In genomic region chr3:129599607-129600006, GRCh38 we compare ENCODE assay signal across 10 cellular contexts. TPM values are rescaled to one million over a fixed set of nuclear protein-coding genes. Genes with fewer than 3 reads are reported as not detected.
A peak's percentile ranks its signal among the peaks of the same experiment; 100 is the strongest.
DNase-seq lines count a peak whose midpoint lies in the region; ATAC-seq and TF ChIP-seq lines count a peak whose summit lies in the region.
"Had no signal": no experiment of that assay in that cellular context is flagged by ENCODE, and none has a peak within 500 bp of the region (broad histone marks: within the 10 kb centered on the region; RNA-seq: fewer than 3 reads in every experiment).

No MANE protein-coding gene starts in this region.

- H3K4me3 ChIP-seq in fibroblast of pulmonary artery (replicated peaks; ENCODE audit: low read depth, low read length) (no peak overlapping the region), trophoblast cell (ENCODE audit: low read depth, low read length) (no peak overlapping the region)

- H3K9ac ChIP-seq in trophoblast cell (ENCODE audit: low read length): no peak overlapping the region

- peaks cover 5 to 11% of the 10 kb centered on the region in 2 experiments for H3K36me3 ChIP-seq in trophoblast cell (ENCODE audit: control insufficient read depth in 1 of 2, insufficient read depth in 2 of 2, low read length in 2 of 2)

- H3K27ac ChIP-seq in trophoblast cell (ENCODE audit: low read depth, low read length): peak overlapping the region; percentile 73

- no CpG with 5 or more reads among the region's 5 CpGs for WGBS in trophoblast cell (ENCODE audit: extremely low coverage, insufficient coverage, insufficient read length)

- H3K4me1 ChIP-seq in trophoblast cell (ENCODE audit: control insufficient read depth in 1 of 2, insufficient read depth in 2 of 2, low read length in 2 of 2): peaks cover 70 to 78% of the 10 kb centered on the region in 2 experiments

- H4K8ac ChIP-seq in trophoblast cell (ENCODE audit: low read depth, low read length): peak overlapping the region; percentile 41

- H3K79me1 ChIP-seq in trophoblast cell (ENCODE audit: low read length): peaks cover 58% of the 10 kb centered on the region

- peak overlapping the region; percentile 44 for H3K4ac ChIP-seq in trophoblast cell (ENCODE audit: low read depth, low read length)

- peaks cover 69% of the 10 kb centered on the region for H3K79me2 ChIP-seq in trophoblast cell (ENCODE audit: control insufficient read depth, insufficient read depth, low read length, poor library complexity)

- no peak overlapping the region for H2AFZ ChIP-seq in trophoblast cell (ENCODE audit: insufficient read depth, low read length, poor library complexity)

- ATAC-seq in GM18505 (IDR thresholded peaks at IDR 0.05; ENCODE audit: unreplicated experiment): no peak
- ATAC-seq in GM18907 (IDR thresholded peaks at IDR 0.05; ENCODE audit: unreplicated experiment): no peak
- ATAC-seq in GM19395 (IDR thresholded peaks at IDR 0.05; ENCODE audit: unreplicated experiment): no peak
- ATAC-seq: naive thymus-derived CD8-positive, alpha-beta T cell had no signal

- no peak overlapping the region for H2BK5ac ChIP-seq in trophoblast cell (ENCODE audit: low read depth, low read length, poor library complexity)

- H4K12ac ChIP-seq in trophoblast cell (ENCODE audit: low read depth, low read length): no peak overlapping the region

- TF ChIP-seq POLR2A in GM18505 (IDR thresholded peaks at IDR 0.05; ENCODE audit: borderline replicate concordance, extremely low read depth, insufficient read depth, insufficient read length): no peak

- H2BK12ac ChIP-seq in trophoblast cell (ENCODE audit: low read length): peak overlapping the region; percentile 63

- peak overlapping the region; percentile 66 for H2AK5ac ChIP-seq in trophoblast cell (ENCODE audit: low read length)

- H3K23ac ChIP-seq in trophoblast cell (ENCODE audit: low read length): no peak overlapping the region

- no peak overlapping the region for H3K4me2 ChIP-seq in trophoblast cell (ENCODE audit: low read length)

- no peaks in the 10 kb centered on the region for H3K9me3 ChIP-seq in trophoblast cell (ENCODE audit: insufficient read depth, low read depth, low read length)

- H4K91ac ChIP-seq in trophoblast cell (ENCODE audit: low read depth, low read length): peak overlapping the region; percentile 53

- H3K18ac ChIP-seq in trophoblast cell (ENCODE audit: low read length): peak overlapping the region; percentile 36

- DNase-seq in Daoy (ENCODE audit: low read depth) (peak; percentile 88), RPMI7951 (ENCODE audit: low read depth) (peak; percentile 69), fibroblast of pulmonary artery (ENCODE audit: low read depth) (peak; percentile 85), trophoblast cell (peak; percentile 63 to 64), COLO668 (lab: John Stamatoyannopoulos, UW; ENCODE audit: unreplicated experiment) (no peak)
- DNase-seq: naive thymus-derived CD8-positive, alpha-beta T cell; NCI-H1092 treated with DMSO at 0.1 percent for 48 hours had no signal

- no peak overlapping the region for H2BK120ac ChIP-seq in trophoblast cell (ENCODE audit: insufficient read depth, low read length, poor library complexity)

- H3K14ac ChIP-seq in trophoblast cell (ENCODE audit: low read length): peak overlapping the region; percentile 29

- TF ChIP-seq CTCF in fibroblast of pulmonary artery (IDR thresholded peaks at IDR 0.05; ENCODE audit: low read length, missing control alignments): no peak

- H3K27me3 ChIP-seq in trophoblast cell (ENCODE audit: insufficient read depth, low read length): no peaks in the 10 kb centered on the region

RNA-seq across cellular contexts. Expression of gene PLXND1, which starts 6.9 kb away (rescaled TPM):
- total RNA-seq in Daoy (2014; rRNA removed; shearing (Covaris generic)): 9.1 and 12.1 TPM in 2 replicates
- total RNA-seq in RPMI7951 (2014; rRNA removed; shearing (Covaris generic)): 68.0 and 68.9 TPM in 2 replicates
- polyA plus RNA-seq in trophoblast cell (2013): 282 and 293 TPM in 2 replicates

RNA-seq across cellular contexts. Expression of gene H1-8, which starts 56.6 kb away (rescaled TPM):
- total RNA-seq in Daoy (2014; rRNA removed; shearing (Covaris generic)): not detected in 2 replicates
- total RNA-seq in RPMI7951 (2014; rRNA removed; shearing (Covaris generic)): not detected in 2 replicates
- polyA plus RNA-seq in trophoblast cell (2013): not detected in 2 replicates
- total RNA-seq: naive thymus-derived CD8-positive, alpha-beta T cell had no signal
- polyA plus RNA-seq: naive thymus-derived CD8-positive, alpha-beta T cell had no signal
